In genomic region chr5:137186759-137187461, GRCh38 we compare ENCODE assay signal across 17 cellular contexts.
A peak's percentile ranks its signal among the peaks of the same experiment; 100 is the strongest.
DNase-seq lines count a peak whose midpoint lies in the region; ATAC-seq, FAIRE-seq and TF ChIP-seq lines count a peak whose summit lies in the region.
"Had no signal": no experiment of that assay in that cellular context is flagged by ENCODE, and none has a peak within 500 bp of the region (broad histone marks: within the 10 kb centered on the region; RNA-seq: fewer than 3 reads in every experiment).

No MANE protein-coding gene starts in this region.

- H3K4me1 ChIP-seq in osteoblast (ENCODE audit: insufficient read depth, low read length) (peaks cover 46% of the 10 kb centered on the region), Caco-2 (no peaks in the 10 kb centered on the region)
- H3K4me1 ChIP-seq: HAP-1, spleen had no signal

- H3K9me3 ChIP-seq in osteoblast (ENCODE audit: low read depth, low read length) = no peaks in the 10 kb centered on the region
- no peaks in the 10 kb centered on the region for H3K9me3 ChIP-seq in Caco-2
- H3K9me3 ChIP-seq: HAP-1, spleen had no signal

- no peak overlapping the region for H3K4me3 ChIP-seq in osteoblast (ENCODE audit: insufficient read depth, low read length)
- H3K4me3 ChIP-seq in Caco-2 (ENCODE audit: low read depth, low read length) = no peak overlapping the region
- H3K4me3 ChIP-seq: HAP-1, K562, spleen had no signal

- no peak for FAIRE-seq in RCC 7860 (lab: Jason Lieb, UNC)
- FAIRE-seq: K562, urothelium cell line had no signal

- no peak for TF ChIP-seq CTCF in AG09319 (IDR thresholded peaks at IDR 0.05; ENCODE audit: low read depth, low read length)
- no peak for TF ChIP-seq CTCF in osteoblast (IDR thresholded peaks at IDR 0.05; ENCODE audit: extremely low read depth, low read depth, low read length)
- TF ChIP-seq CTCF in mesothelial cell of epicardium (IDR thresholded peaks at IDR 0.05; ENCODE audit: unreplicated experiment) = no peak
- no peak for TF ChIP-seq CTCF in Caco-2 (IDR thresholded peaks at IDR 0.05; ENCODE audit: insufficient read depth in 1 of 2, low read depth in 1 of 2, low read length in 1 of 2, severe bottlenecking in 1 of 2, unreplicated experiment in 1 of 2)

- H3K36me3 Mint-ChIP-seq in mesothelial cell of epicardium (no peaks in the 10 kb centered on the region), Caco-2 (ENCODE audit: insufficient read depth, unreplicated experiment) (no peaks in the 10 kb centered on the region)
- H3K36me3 Mint-ChIP-seq: CD4-positive, CD25-positive, alpha-beta regulatory T cell had no signal

- H3K4me3 Mint-ChIP-seq in mesothelial cell of epicardium (no peak overlapping the region), Caco-2 (ENCODE audit: unreplicated experiment) (no peak overlapping the region)
- H3K4me3 Mint-ChIP-seq: CD4-positive, CD25-positive, alpha-beta regulatory T cell had no signal

- H3K9me3 Mint-ChIP-seq in mesothelial cell of epicardium (no peaks in the 10 kb centered on the region), Caco-2 (ENCODE audit: unreplicated experiment) (no peaks in the 10 kb centered on the region)

- H3K27me3 ChIP-seq in osteoblast (ENCODE audit: insufficient read depth, low read length) (no peaks in the 10 kb centered on the region), Caco-2 (replicated peaks; ENCODE audit: control insufficient read depth, insufficient read depth, low read length) (no peaks in the 10 kb centered on the region; the same call in 1 of the 2 replicates)
- H3K27me3 ChIP-seq: spleen had no signal

- ATAC-seq in HG03442 (IDR thresholded peaks at IDR 0.05; ENCODE audit: unreplicated experiment) (no peak), GM19467 (IDR thresholded peaks at IDR 0.05; ENCODE audit: unreplicated experiment) (no peak)
- ATAC-seq: K562 had no signal

- no TSS peak for BruUV-seq in Caco-2 (replicated peaks; lab: Mats Ljungman, UMichigan)

- H3K27me3 Mint-ChIP-seq in mesothelial cell of epicardium (ENCODE audit: low read depth) = peaks cover 32% of the 10 kb centered on the region
- peaks cover 17% of the 10 kb centered on the region for H3K27me3 Mint-ChIP-seq in Caco-2 (ENCODE audit: insufficient read depth, unreplicated experiment)
- H3K27me3 Mint-ChIP-seq: CD4-positive, CD25-positive, alpha-beta regulatory T cell had no signal

- peak overlapping the region; percentile 82 for H3K27ac ChIP-seq in osteoblast (ENCODE audit: low read depth, low read length)
- H3K27ac ChIP-seq: spleen had no signal

- H3K27ac Mint-ChIP-seq in mesothelial cell of epicardium (no peak overlapping the region), Caco-2 (ENCODE audit: unreplicated experiment) (no peak overlapping the region)
- H3K27ac Mint-ChIP-seq: CD4-positive, CD25-positive, alpha-beta regulatory T cell had no signal

- intact Hi-C loops in Caco-2 (cut with micrococcal nuclease; ENCODE audit: unreplicated experiment) = no loop called here

- CTCF ChIA-PET in Caco-2 (lab: Charles Lee) = no interaction called here

- H2AFZ ChIP-seq in osteoblast (ENCODE audit: low read length) = no peak overlapping the region

- peaks cover 28% of the 10 kb centered on the region for H3K79me2 ChIP-seq in osteoblast (ENCODE audit: insufficient read depth, low read length)

- H3K4me2 ChIP-seq in osteoblast (ENCODE audit: insufficient read depth, low read length) = peak overlapping the region; percentile 49

- POLR2A ChIA-PET in Caco-2 (lab: Charles Lee) = no interaction called here

- H3K4me1 Mint-ChIP-seq in mesothelial cell of epicardium = no peaks in the 10 kb centered on the region
- H3K4me1 Mint-ChIP-seq in Caco-2 (ENCODE audit: low read depth, unreplicated experiment) = no peaks in the 10 kb centered on the region
- H3K4me1 Mint-ChIP-seq: CD4-positive, CD25-positive, alpha-beta regulatory T cell had no signal

- peaks cover 18% of the 10 kb centered on the region for H4K20me1 ChIP-seq in osteoblast (ENCODE audit: insufficient read depth, low read length)

- H3K36me3 ChIP-seq in osteoblast (ENCODE audit: insufficient read depth, low read length) (no peaks in the 10 kb centered on the region), Caco-2 (ENCODE audit: control insufficient read depth, insufficient read depth, low read length) (no peaks in the 10 kb centered on the region)
- H3K36me3 ChIP-seq: HAP-1, spleen had no signal

- peak; percentile 45 for DNase-seq in AG09319 (ENCODE audit: extremely low read depth, low read depth)
- peak; percentile 20 for DNase-seq in RCC 7860 (ENCODE audit: low spot score)
- DNase-seq in fibroblast of the conjunctiva (ENCODE audit: low read depth) = peak; percentile 8
- DNase-seq in osteoblast (ENCODE audit: insufficient read length, low spot score, missing footprints) = peak; percentile 91
- no peak for DNase-seq in mesothelial cell of epicardium (ENCODE audit: low spot score in 2 of 2, unreplicated experiment in 2 of 2)
- no peak for DNase-seq in Caco-2
- DNase-seq: activated CD4-positive, alpha-beta T cell treated with anti-CD3 and anti-CD28 coated beads, Interleukin-2, amount 50 U/mL, for 48 hours; activated naive CD4-positive, alpha-beta T cell treated with Interleukin-2 at 50 U/mL for 16 hours; CD4-positive, CD25-positive, alpha-beta regulatory T cell; NCI-H2081; spleen; T-helper 2 cell had no signal

Comparison
In these comparisons a context has a peak if more than half of its experiments do, and no peak if none do; other contexts are left out.
1. DNase-seq: peak in AG09319 (single experiment), RCC 7860 (single experiment), fibroblast of the conjunctiva (single experiment) and osteoblast (single experiment); none in mesothelial cell of epicardium (0 of 2) and Caco-2 (0 of 2).